29 cellular contexts compared by ENCODE assay signal in the genomic region with DNA sequence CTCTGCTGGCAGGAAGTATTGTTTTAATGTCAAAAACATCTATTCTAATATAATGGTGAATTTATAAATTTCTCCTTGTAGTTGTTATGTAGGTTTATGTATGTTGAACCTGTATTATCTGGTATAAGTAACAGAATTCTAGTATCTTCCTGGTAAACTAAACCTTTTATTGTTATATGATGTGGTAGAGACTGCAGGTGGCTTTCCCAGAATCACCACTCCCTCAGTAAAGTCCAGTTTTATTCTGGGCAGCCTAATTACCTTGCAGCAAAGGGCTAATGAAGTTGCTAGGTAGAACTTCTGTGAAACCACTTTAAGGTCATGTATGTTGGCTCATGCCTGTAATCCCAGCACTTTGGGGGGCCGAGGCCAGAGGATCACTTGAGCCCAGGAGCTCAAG. TPM values are rescaled to one million over a fixed set of nuclear protein-coding genes. Genes with fewer than 3 reads are reported as not detected.
"Had no signal": no experiment of that assay in that cellular context is flagged by ENCODE, and none has a peak within 500 bp of the region (broad histone marks: within the 10 kb centered on the region; RNA-seq: fewer than 3 reads in every experiment).

No MANE protein-coding gene starts in this region.

- DNase-seq: naive thymus-derived CD4-positive, alpha-beta T cell; natural killer cell; nucleus accumbens; pancreas; retina; right lobe of liver; sigmoid colon; spleen; stimulated activated CD4-positive, alpha-beta T cell treated with anti-CD3 and anti-CD28 coated beads, Interleukin-12 subunit alpha, Interleukin-12 subunit beta, amount 100 ng/mL, for 4 hours; stimulated activated CD4-positive, alpha-beta T cell treated with anti-CD3 and anti-CD28 coated beads, Interleukin-1b, Interleukin-23, amount 100 ng/mL, for 48 hours; stimulated activated CD4-positive, alpha-beta T cell treated with anti-CD3 and anti-CD28 coated beads, Interleukin-4, amount 100 ng/mL, for 1 hour; stimulated activated CD4-positive, alpha-beta T cell treated with anti-CD3 and anti-CD28 coated beads, Interleukin-4, amount 100 ng/mL, for 4 hours; stimulated activated CD8-positive, alpha-beta memory T cell treated with anti-CD3 and anti-CD28 coated beads, Interleukin-4, amount 100 ng/mL, for 48 hours; stimulated activated naive CD4-positive, alpha-beta T cell; stimulated activated naive CD8-positive, alpha-beta T cell treated with anti-CD3 and anti-CD28 coated beads, Interleukin-15, amount 100 ng/mL, for 72 hours; stimulated activated naive CD8-positive, alpha-beta T cell treated with anti-CD3 and anti-CD28 coated beads, Interleukin-15, Interleukin-2, amounts not matched to agents 100 U/mL and 50 U/mL, for 24 hours; substantia nigra; testis; tibial artery; trophoblast cell; upper lobe of left lung; uterus had no signal

- H3K4me3 ChIP-seq: pancreas, prostate gland, right atrium auricular region, right lobe of liver, sigmoid colon, smooth muscle cell, spleen, suprapubic skin, testis, tibial artery, upper lobe of left lung, uterus had no signal

- H3K4me1 ChIP-seq: prostate gland, right atrium auricular region, testis, tibial artery, uterus had no signal

- H3K9me3 ChIP-seq: neutrophil, pancreas, prostate gland, right atrium auricular region, right lobe of liver, sigmoid colon, spleen, suprapubic skin, testis, tibial artery, upper lobe of left lung, uterus had no signal

- ATAC-seq: naive thymus-derived CD4-positive, alpha-beta T cell; natural killer cell; pancreas; right lobe of liver; stimulated activated memory B cell treated with anti-CD40 and anti-IgM and Interleukin-4, amounts not matched to agents 10 μg/mL and 1 μg/mL and 100 μg/mL, for 72 hours; stimulated activated naive CD8-positive, alpha-beta T cell treated with anti-CD3 and anti-CD28 coated beads, Interleukin-15, amount 100 ng/mL, for 72 hours; stimulated activated naive CD8-positive, alpha-beta T cell treated with anti-CD3 and anti-CD28 coated beads, Interleukin-15, Interleukin-2, amounts not matched to agents 100 U/mL and 50 U/mL, for 24 hours had no signal

- H3K27me3 ChIP-seq: neutrophil, pancreas, right atrium auricular region, right lobe of liver, sigmoid colon, spleen, suprapubic skin, testis, tibial artery, upper lobe of left lung, uterus had no signal

- H3K4me3 Mint-ChIP-seq: naive thymus-derived CD4-positive, alpha-beta T cell; natural killer cell; nephron; stimulated activated memory B cell treated with anti-CD40 and anti-IgM and Interleukin-4, amounts not matched to agents 10 μg/mL and 1 μg/mL and 100 μg/mL, for 72 hours; stimulated activated naive CD8-positive, alpha-beta T cell treated with anti-CD3 and anti-CD28 coated beads, Interleukin-15, amount 100 ng/mL, for 72 hours had no signal

- H3K9me3 Mint-ChIP-seq: naive thymus-derived CD4-positive, alpha-beta T cell; natural killer cell; nephron; stimulated activated memory B cell treated with anti-CD40 and anti-IgM and Interleukin-4, amounts not matched to agents 10 μg/mL and 1 μg/mL and 100 μg/mL, for 72 hours; stimulated activated naive CD8-positive, alpha-beta T cell treated with anti-CD3 and anti-CD28 coated beads, Interleukin-15, amount 100 ng/mL, for 72 hours had no signal

- H3K36me3 ChIP-seq: pancreas, prostate gland, right atrium auricular region, uterus had no signal

- H3K27ac Mint-ChIP-seq: natural killer cell; nephron; stimulated activated memory B cell treated with anti-CD40 and anti-IgM and Interleukin-4, amounts not matched to agents 10 μg/mL and 1 μg/mL and 100 μg/mL, for 72 hours; stimulated activated naive CD8-positive, alpha-beta T cell treated with anti-CD3 and anti-CD28 coated beads, Interleukin-15, amount 100 ng/mL, for 72 hours had no signal

- H3K36me3 Mint-ChIP-seq: natural killer cell had no signal

- H3K27me3 Mint-ChIP-seq: naive thymus-derived CD4-positive, alpha-beta T cell; stimulated activated memory B cell treated with anti-CD40 and anti-IgM and Interleukin-4, amounts not matched to agents 10 μg/mL and 1 μg/mL and 100 μg/mL, for 72 hours; stimulated activated naive CD8-positive, alpha-beta T cell treated with anti-CD3 and anti-CD28 coated beads, Interleukin-15, amount 100 ng/mL, for 72 hours had no signal

- H3K27ac ChIP-seq: neutrophil, pancreas, prostate gland, right atrium auricular region, right lobe of liver, sigmoid colon, spleen, suprapubic skin, testis, tibial artery, upper lobe of left lung, uterus had no signal

RNA-seq across cellular contexts. Expression of a gene that starts 40.9 kb away (rescaled TPM):
- total RNA-seq: right atrium auricular region had no signal
